Comparison of ENCODE assay signal across 8 cellular contexts in genomic region chr6:135144678-135145508, GRCh38. TPM values are rescaled to one million over a fixed set of nuclear protein-coding genes. Genes with fewer than 3 reads are reported as not detected.
A peak's percentile ranks its signal among the peaks of the same experiment; 100 is the strongest.
DNase-seq lines count a peak whose midpoint lies in the region; ATAC-seq and TF ChIP-seq lines count a peak whose summit lies in the region.

No MANE protein-coding gene starts in this region.

- no peak for DNase-seq in left ventricle myocardium inferior
- DNase-seq in right atrium auricular region (ENCODE audit: low spot score) = no peak
- no peak for DNase-seq in activated CD4-positive, alpha-beta memory T cell treated with anti-CD3 and anti-CD28 coated beads for 36 hours
- no peak for DNase-seq in left colon
- no peak for DNase-seq in DMS79 treated with DMSO at 0.1 percent for 48 hours (lab: John Stamatoyannopoulos, UW)
- no peak for DNase-seq in amygdala (lab: John Stamatoyannopoulos, UW)

- peaks cover 53% of the 10 kb centered on the region for H3K4me1 Mint-ChIP-seq in activated CD4-positive, alpha-beta memory T cell treated with anti-CD3 and anti-CD28 coated beads for 36 hours (ENCODE audit: low read depth)

- peaks cover 14% of the 10 kb centered on the region for H3K27me3 ChIP-seq in left ventricle myocardium inferior (ENCODE audit: low read depth)
- H3K27me3 ChIP-seq in right atrium auricular region = no peaks in the 10 kb centered on the region

- H3K36me3 ChIP-seq in left ventricle myocardium inferior (no peaks in the 10 kb centered on the region), right atrium auricular region (no peaks in the 10 kb centered on the region)

- POLR2A ChIA-PET in activated CD4-positive, alpha-beta memory T cell treated with anti-CD3 and anti-CD28 coated beads for 36 hours (lab: Charles Lee) = interaction anchor here (0.6 to 2.1 kb wide), 9 partner anchors 15 to 262 kb away, joined by 3 to 8 read pairs (median 3); partner anchors contain the start of gene MYB

- ATAC-seq in left colon (peak; percentile 86), HG02759 (IDR thresholded peaks at IDR 0.05; ENCODE audit: unreplicated experiment) (no peak)

- no peak overlapping the region for H3K4me3 Mint-ChIP-seq in activated CD4-positive, alpha-beta memory T cell treated with anti-CD3 and anti-CD28 coated beads for 36 hours

- H3K27ac ChIP-seq in left ventricle myocardium inferior (replicated peaks) (no peak overlapping the region), right atrium auricular region (no peak overlapping the region)

- H3K4me1 ChIP-seq in left ventricle myocardium inferior (no peaks in the 10 kb centered on the region), right atrium auricular region (no peaks in the 10 kb centered on the region)

- peak overlapping the region; percentile 39 for H3K27ac Mint-ChIP-seq in activated CD4-positive, alpha-beta memory T cell treated with anti-CD3 and anti-CD28 coated beads for 36 hours

- intact Hi-C loops in left ventricle myocardium inferior (cut with micrococcal nuclease) = no loop called here
- intact Hi-C loops in activated CD4-positive, alpha-beta memory T cell treated with anti-CD3 and anti-CD28 coated beads for 36 hours (cut with micrococcal nuclease) = loop anchor here (1.0 to 5.0 kb wide), 7 partner anchors 17 to 278 kb away; no protein-coding TSS in a partner anchor
- intact Hi-C loops in left colon (cut with DNase I, micrococcal nuclease) = loop anchor here in 1 of 2 donors (10.0 kb wide), 1 partner anchor 290 kb away; no protein-coding TSS in a partner anchor

- TF ChIP-seq CTCF in left ventricle myocardium inferior (IDR thresholded peaks at IDR 0.05; ENCODE audit: borderline replicate concordance) (peak; percentile 56), right atrium auricular region (IDR thresholded peaks at IDR 0.05) (peak in 1 of 2 donors; percentile 52), LNCAP (IDR thresholded peaks at IDR 0.05) (peak; percentile 78)

- no peaks in the 10 kb centered on the region for H3K9me3 ChIP-seq in left ventricle myocardium inferior (replicated peaks)
- no peaks in the 10 kb centered on the region for H3K9me3 ChIP-seq in right atrium auricular region

- H3K27me3 Mint-ChIP-seq in activated CD4-positive, alpha-beta memory T cell treated with anti-CD3 and anti-CD28 coated beads for 36 hours = peaks cover 2% of the 10 kb centered on the region

- CTCF ChIA-PET in activated CD4-positive, alpha-beta memory T cell treated with anti-CD3 and anti-CD28 coated beads for 36 hours (lab: Charles Lee) = interaction anchor here (0.7 to 3.5 kb wide), 17 partner anchors 9 to 278 kb away, joined by 3 to 27 read pairs (median 4); partner anchors contain the start of gene HBS1L

- no peaks in the 10 kb centered on the region for H3K36me3 Mint-ChIP-seq in activated CD4-positive, alpha-beta memory T cell treated with anti-CD3 and anti-CD28 coated beads for 36 hours

- H3K4me3 ChIP-seq in left ventricle myocardium inferior (no peak overlapping the region), right atrium auricular region (no peak overlapping the region)

- H3K9me3 Mint-ChIP-seq in activated CD4-positive, alpha-beta memory T cell treated with anti-CD3 and anti-CD28 coated beads for 36 hours = no peaks in the 10 kb centered on the region

RNA-seq across cellular contexts. Expression of gene MYB, which starts 36.2 kb away (rescaled TPM):
- total RNA-seq in left ventricle myocardium inferior (0.08 TPM), right atrium auricular region (under 1 TPM in 1 of 2 donors, not detected in 1; 0.16 TPM), left colon (10 to 100 TPM; 51.1 to 72.8 TPM)
- total RNA-seq in activated CD4-positive, alpha-beta memory T cell treated with anti-CD3 and anti-CD28 coated beads for 36 hours = 10 to 100 TPM; 19.4 to 19.7 TPM

Comparison
In these comparisons a context has a peak if more than half of its experiments do, and no peak if none do; other contexts are left out.
1. RNA of gene MYB, which starts 36.2 kb away (total RNA-seq): 51.1 to 72.8 TPM in left colon and 19.4 to 19.7 TPM in activated CD4-positive, alpha-beta memory T cell treated with anti-CD3 and anti-CD28 coated beads for 36 hours; 0.16 TPM in right atrium auricular region and 0.08 TPM in left ventricle myocardium inferior (single experiment); every median in the first group is over 10 times any median in the second.